In genomic region chrX:118495061-118495921, GRCh38 we compare ENCODE assay signal across 1 cellular context.
TF ChIP-seq lines count a peak whose summit lies in the region.

TSS of gene DOCK11 (plus strand) at chrX:118495815. CDS start at chrX:118495972, 157 bp downstream.

TF ChIP-seq in K562, 482 proteins besides CTCF, POLR2A, EP300 and RAD21 (continued from another document and continues in another):
- TF ChIP-seq BRD9 (IDR thresholded peaks at IDR 0.05; ENCODE audit: low read depth, partially characterized antibody) (no peak), ZNF408 (CRISPR knock-in tag; IDR thresholded peaks at IDR 0.05; ENCODE audit: low read depth) (no peak), CREM (IDR thresholded peaks at IDR 0.05; ENCODE audit: low read depth) (peak; percentile 50; the same call in 1 of the 2 replicates), ZNF780A (CRISPR knock-in tag; IDR thresholded peaks at IDR 0.05) (no peak), RCOR1 (IDR thresholded peaks at IDR 0.05; ENCODE audit: borderline replicate concordance in 1 of 2, low read depth in 2 of 2, low read length in 2 of 2) (peak in 1 of 2 experiments; percentile 57; a peak in 1 of 4 replicates), LEF1 (IDR thresholded peaks at IDR 0.05) (no peak), CXXC5 (CRISPR knock-in tag; IDR thresholded peaks at IDR 0.05) (peak; percentile 42; the same call in 1 of the 2 replicates), DACH1 (IDR thresholded peaks at IDR 0.05; ENCODE audit: partially characterized antibody) (no peak), PURB (CRISPR knock-in tag; IDR thresholded peaks at IDR 0.05; ENCODE audit: low read depth) (no peak), THAP7 (CRISPR knock-in tag; IDR thresholded peaks at IDR 0.05) (no peak), RBM15 (IDR thresholded peaks at IDR 0.05; ENCODE audit: insufficient read depth, low read length) (no peak), ZNF655 (CRISPR knock-in tag; IDR thresholded peaks at IDR 0.05) (no peak), ZNF165 (CRISPR knock-in tag; IDR thresholded peaks at IDR 0.05; ENCODE audit: borderline replicate concordance) (no peak), PPARD (CRISPR knock-in tag; IDR thresholded peaks at IDR 0.05) (no peak), SMARCA5 (IDR thresholded peaks at IDR 0.05) (no peak), NELFE (IDR thresholded peaks at IDR 0.05; ENCODE audit: insufficient read depth, insufficient read length) (no peak), ZNF766 (CRISPR knock-in tag; conservative IDR thresholded peaks at IDR 0.05) (no peak), ATF6 (CRISPR knock-in tag; IDR thresholded peaks at IDR 0.05) (no peak), ZBTB17 (CRISPR knock-in tag; IDR thresholded peaks at IDR 0.05) (no peak), ZEB2 (IDR thresholded peaks at IDR 0.05) (no peak), NCOR1 (IDR thresholded peaks at IDR 0.05) (peak; percentile 61), ZNF511 (CRISPR knock-in tag; IDR thresholded peaks at IDR 0.05) (no peak), MBD2 (IDR thresholded peaks at IDR 0.05; ENCODE audit: borderline replicate concordance, low read depth) (peak; percentile 26; the same call in 1 of the 2 replicates), ZBTB49 (CRISPR knock-in tag; IDR thresholded peaks at IDR 0.05; ENCODE audit: borderline replicate concordance) (no peak), NKRF (IDR thresholded peaks at IDR 0.05; ENCODE audit: borderline replicate concordance) (peak; percentile 37; the same call in 1 of the 2 replicates), ZKSCAN3 (CRISPR knock-in tag; IDR thresholded peaks at IDR 0.05) (no peak), ZFP91 (CRISPR knock-in tag; IDR thresholded peaks at IDR 0.05) (no peak), ZNF717 (CRISPR knock-in tag; IDR thresholded peaks at IDR 0.05) (no peak), TRIM24 (IDR thresholded peaks at IDR 0.05) (no peak), NEUROD1 (IDR thresholded peaks at IDR 0.05; ENCODE audit: borderline replicate concordance, low read depth, low read length, partially characterized antibody) (no peak), LCOR (CRISPR knock-in tag; IDR thresholded peaks at IDR 0.05) (no peak), MEIS2 (IDR thresholded peaks at IDR 0.05; ENCODE audit: partially characterized antibody) (no peak), SRF (CRISPR knock-in tag; IDR thresholded peaks at IDR 0.05) (no peak), PCBP1 (IDR thresholded peaks at IDR 0.05; ENCODE audit: low read depth, low read length, poor library complexity, severe bottlenecking) (peak; percentile 30), KDM4B (IDR thresholded peaks at IDR 0.05; ENCODE audit: borderline replicate concordance in 2 of 2, low read depth in 1 of 2) (no peak), ZNF785 (CRISPR knock-in tag; IDR thresholded peaks at IDR 0.05) (no peak), PATZ1 (CRISPR knock-in tag; IDR thresholded peaks at IDR 0.05; ENCODE audit: borderline replicate concordance) (no peak), DEAF1 (CRISPR knock-in tag; IDR thresholded peaks at IDR 0.05) (peak; percentile 84), ZKSCAN8 (CRISPR knock-in tag; IDR thresholded peaks at IDR 0.05) (no peak), ZNF253 (CRISPR knock-in tag; conservative IDR thresholded peaks at IDR 0.05) (no peak), SAFB (IDR thresholded peaks at IDR 0.05; ENCODE audit: borderline replicate concordance, low read depth, low read length) (no peak), ATF3 (IDR thresholded peaks at IDR 0.05) (peak; percentile 69), ATF3 (CRISPR knock-in tag; conservative IDR thresholded peaks at IDR 0.05) (no peak), EGR1 (conservative IDR thresholded peaks at IDR 0.05) (peak; percentile 82), THRB (CRISPR knock-in tag; conservative IDR thresholded peaks at IDR 0.05) (no peak), EHMT2 (IDR thresholded peaks at IDR 0.05) (no peak), PHB (CRISPR knock-in tag; IDR thresholded peaks at IDR 0.05) (no peak), MXD1 (CRISPR knock-in tag; IDR thresholded peaks at IDR 0.05; ENCODE audit: borderline replicate concordance, poor library complexity, severe bottlenecking) (no peak), SRSF9 (IDR thresholded peaks at IDR 0.05; ENCODE audit: borderline replicate concordance, low read depth, low read length) (no peak), ZNF589 (CRISPR knock-in tag; IDR thresholded peaks at IDR 0.05; ENCODE audit: low read depth) (peak; percentile 69; the same call in 1 of the 2 replicates), C11orf30 (IDR thresholded peaks at IDR 0.05; ENCODE audit: low read depth) (no peak)
